In genomic region chr13:102774210-102774560, GRCh38 we compare ENCODE assay signal across 8 cellular contexts. TPM values are rescaled to one million over a fixed set of nuclear protein-coding genes. Genes with fewer than 3 reads are reported as not detected.
DNase-seq lines count a peak whose midpoint lies in the region; ATAC-seq and TF ChIP-seq lines count a peak whose summit lies in the region.

No MANE protein-coding gene starts in this region.

- no peak overlapping the region for H2BK5ac ChIP-seq in mesendoderm (ENCODE audit: low read length)

- TF ChIP-seq CTCF in MCF 10A (IDR thresholded peaks at IDR 0.05; ENCODE audit: unreplicated experiment) (no peak), uterus (IDR thresholded peaks at IDR 0.05) (no peak)

- H3K27ac Mint-ChIP-seq in MCF 10A (ENCODE audit: low read depth, unreplicated experiment) = peak overlapping the region; percentile 87

- H4K8ac ChIP-seq in mesendoderm (ENCODE audit: low read depth, low read length) = no peak overlapping the region

- no peak overlapping the region for H2BK120ac ChIP-seq in mesendoderm (ENCODE audit: low read depth, low read length)

- no peaks in the 10 kb centered on the region for H3K9me3 ChIP-seq in uterus

- peak; percentile 15 for ATAC-seq in Right ventricle myocardium inferior
- ATAC-seq in HG03175 (IDR thresholded peaks at IDR 0.05; ENCODE audit: unreplicated experiment) = no peak

- H2BK15ac ChIP-seq in mesendoderm (replicated peaks; ENCODE audit: low read depth) = no peak overlapping the region

- DNase-seq in Right ventricle myocardium inferior (ENCODE audit: missing footprints) (no peak), cardiac septum (ENCODE audit: low spot score) (no peak), MCF 10A (ENCODE audit: unreplicated experiment) (no peak), mesendoderm (no peak), uterus (peak in 1 of 2 donors; percentile 20), NCI-H526 treated with DMSO at 0.1 percent for 48 hours (lab: John Stamatoyannopoulos, UW) (no peak), D341Med (ENCODE audit: low spot score) (no peak)

- no peak overlapping the region for H3K4me2 ChIP-seq in mesendoderm (ENCODE audit: low read length)

- H3K27me3 ChIP-seq in mesendoderm (ENCODE audit: insufficient read depth, low read length, poor library complexity) (no peaks in the 10 kb centered on the region), uterus (no peaks in the 10 kb centered on the region)

- no peaks in the 10 kb centered on the region for H3K27me3 Mint-ChIP-seq in MCF 10A (ENCODE audit: insufficient read depth, unreplicated experiment)

- H3K4me3 ChIP-seq in mesendoderm (ENCODE audit: low read length) = no peak overlapping the region
- H3K4me3 ChIP-seq in uterus = peak overlapping the region; percentile 64 to 84

- no peak overlapping the region for H3K4ac ChIP-seq in mesendoderm (ENCODE audit: low read depth, low read length)

- TF ChIP-seq POLR2A in uterus (IDR thresholded peaks at IDR 0.05) = no peak

- no peak overlapping the region for H3K27ac ChIP-seq in mesendoderm (ENCODE audit: low read depth, low read length)
- peak overlapping the region; percentile 82 to 84 for H3K27ac ChIP-seq in uterus

- H3K4me1 Mint-ChIP-seq in MCF 10A (ENCODE audit: insufficient read depth, unreplicated experiment) = peaks cover 18% of the 10 kb centered on the region

- POLR2A ChIA-PET in MCF 10A (lab: Yijun Ruan, JAX) = interaction anchor here (0.6 to 5.7 kb wide), 13 partner anchors 11 to 182 kb away, joined by 3 to 51 read pairs (median 7); partner anchors contain the start of genes BIVM, ERCC5, POGLUT2 and TPP2

- H3K79me1 ChIP-seq in mesendoderm (ENCODE audit: low read length) = no peaks in the 10 kb centered on the region

- H3K23ac ChIP-seq in mesendoderm (ENCODE audit: low read length) = no peak overlapping the region

- BruUV-seq in MCF 10A (replicated peaks; lab: Mats Ljungman, UMichigan) = TSS peak; percentile 89

- no peaks in the 10 kb centered on the region for H3K36me3 ChIP-seq in mesendoderm (ENCODE audit: control insufficient read depth, insufficient read depth, low read length)
- no peaks in the 10 kb centered on the region for H3K36me3 ChIP-seq in uterus

- no peaks in the 10 kb centered on the region for H3K36me3 Mint-ChIP-seq in MCF 10A (ENCODE audit: insufficient read depth, unreplicated experiment)

- CTCF ChIA-PET in MCF 10A (lab: Yijun Ruan, JAX) = interaction anchor here (0.7 to 4.0 kb wide), 4 partner anchors 17 to 182 kb away, joined by 3 to 11 read pairs (median 4); no protein-coding TSS in a partner anchor

- H3K79me2 ChIP-seq in mesendoderm (ENCODE audit: control insufficient read depth, insufficient read depth, low read length) = no peaks in the 10 kb centered on the region

- peak overlapping the region; percentile 99 for H4K5ac ChIP-seq in mesendoderm (ENCODE audit: low read length)

- H2AK5ac ChIP-seq in mesendoderm (ENCODE audit: low read length) = no peak overlapping the region

- peak overlapping the region; percentile 87 for H3K56ac ChIP-seq in mesendoderm (ENCODE audit: low read length)

- H3K4me3 Mint-ChIP-seq in MCF 10A (ENCODE audit: unreplicated experiment) = peak overlapping the region; percentile 80

- WGBS in mesendoderm (ENCODE audit: extremely low coverage, insufficient coverage, low lambda C conversion rate) = no CpG with 5 or more reads among the region's 26 CpGs

- H3K18ac ChIP-seq in mesendoderm (ENCODE audit: low read length) = no peak overlapping the region

- H3K9ac ChIP-seq in mesendoderm (ENCODE audit: low read length) = no peak overlapping the region

- H3K9me3 Mint-ChIP-seq in MCF 10A (ENCODE audit: unreplicated experiment) = no peaks in the 10 kb centered on the region

- intact Hi-C loops in Right ventricle myocardium inferior (cut with DNase I) (no loop called here), cardiac septum (cut with DNase I) (no loop called here), MCF 10A (cut with micrococcal nuclease) (no loop called here), uterus (cut with DNase I; ENCODE audit: low total_unique reads) (no loop called here)

- H3K4me1 ChIP-seq in mesendoderm (ENCODE audit: control insufficient read depth, low read depth, low read length) (peaks cover 2% of the 10 kb centered on the region), uterus (peaks cover 0 to 5% of the 10 kb centered on the region in 2 donors)

RNA-seq across cellular contexts. Expression of gene TEX30, which starts 0.6 kb away (rescaled TPM):
- total RNA-seq in Right ventricle myocardium inferior (9.5 TPM), cardiac septum (5.9 TPM), MCF 10A (2022) (10.7 and 14.2 TPM in 2 replicates), uterus (10 to 100 TPM; 11.2 to 20.5 (median 14.7) TPM)
- polyA plus RNA-seq in mesendoderm (2013, experiment 1 of 2) = 9.9 TPM
- 10.2 TPM for polyA plus RNA-seq in mesendoderm (2013, experiment 2 of 2)

RNA-seq across cellular contexts. Expression of gene POGLUT2, which starts 24.6 kb away (rescaled TPM):
- total RNA-seq in Right ventricle myocardium inferior (3.2 TPM), cardiac septum (2.3 TPM), MCF 10A (2022) (8.3 and 9.0 TPM in 2 replicates), uterus (10 to 100 TPM in 2 of 4 donors, 1 to 10 TPM in 2; 3.5 to 40.3 (median 17.2) TPM)
- 15.4 TPM for polyA plus RNA-seq in mesendoderm (2013, experiment 1 of 2)
- polyA plus RNA-seq in mesendoderm (2013, experiment 2 of 2) = 16.5 TPM

RNA-seq across cellular contexts. Expression of gene BIVM, which starts 24.7 kb away (rescaled TPM):
- total RNA-seq in Right ventricle myocardium inferior (32.4 TPM), cardiac septum (30.4 TPM), MCF 10A (2022) (33.1 and 36.6 TPM in 2 replicates), uterus (10 to 100 TPM in 2 of 4 donors, 1 to 10 TPM in 2; 5.0 to 55.9 (median 18.0) TPM)
- polyA plus RNA-seq in mesendoderm (2013, experiment 1 of 2) = 4.7 TPM
- 4.2 TPM for polyA plus RNA-seq in mesendoderm (2013, experiment 2 of 2)
